Comparison of ENCODE assay signal across 15 cellular contexts in the genomic region with DNA sequence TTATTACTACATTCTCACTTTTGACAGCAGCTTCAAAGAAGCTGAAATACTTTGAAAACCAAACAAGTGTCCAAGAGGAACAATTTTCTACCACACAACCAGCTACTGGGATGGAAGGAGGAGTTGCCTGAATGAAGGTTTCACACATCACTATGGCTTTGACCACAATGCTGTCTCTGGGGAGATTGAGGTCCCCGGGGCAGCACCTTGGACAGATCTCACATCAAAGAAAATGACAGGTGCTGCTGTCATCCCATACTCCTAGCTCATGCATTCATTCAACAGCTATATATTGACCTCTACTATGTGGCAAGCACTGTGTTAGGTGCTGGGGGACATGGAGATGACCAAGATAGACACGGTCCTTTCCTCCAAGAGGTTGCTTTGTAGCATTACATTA.
DNase-seq lines count a peak whose midpoint lies in the region; ATAC-seq and TF ChIP-seq lines count a peak whose summit lies in the region.
"Had no signal": no experiment of that assay in that cellular context is flagged by ENCODE, and none has a peak within 500 bp of the region (broad histone marks: within the 10 kb centered on the region; RNA-seq: fewer than 3 reads in every experiment).

No MANE protein-coding gene starts in this region.

- WGBS in heart right ventricle, 2 donors, result 61 to 94% methylated on average over 2 of the region's 2 CpGs

- H3K79me2 ChIP-seq in DND-41 (ENCODE audit: insufficient read depth, low read length), result no peaks in the 10 kb centered on the region

- H3K4me2 ChIP-seq in DND-41 (ENCODE audit: insufficient read depth, low read length), result no peak overlapping the region

- H3K27me3 ChIP-seq in DND-41 (ENCODE audit: insufficient read depth, low read length, poor library complexity), result no peaks in the 10 kb centered on the region
- no peaks in the 10 kb centered on the region for H3K27me3 ChIP-seq in heart right ventricle
- H3K27me3 ChIP-seq: esophagus muscularis mucosa had no signal

- H3K36me3 ChIP-seq in DND-41 (ENCODE audit: insufficient read depth, low read length) (no peaks in the 10 kb centered on the region), heart right ventricle (peaks cover 0 to 26% (median 0%) of the 10 kb centered on the region in 9 donors)

- no peaks in the 10 kb centered on the region for H4K20me1 ChIP-seq in DND-41 (ENCODE audit: insufficient read depth, low read length)

- no peak for TF ChIP-seq POLR2A in NB4 (IDR thresholded peaks at IDR 0.05; ENCODE audit: extremely low read depth, insufficient read length)

- no peaks in the 10 kb centered on the region for H3K9me3 ChIP-seq in DND-41 (ENCODE audit: insufficient read depth, low read length, severe bottlenecking)
- no peaks in the 10 kb centered on the region for H3K9me3 ChIP-seq in heart right ventricle
- H3K9me3 ChIP-seq: esophagus muscularis mucosa had no signal

- DNase-seq in DND-41 (peak; percentile 67), NB4 (ENCODE audit: low read depth) (peak; percentile 36), NCI-H2081 treated with DMSO at 0.1 percent for 48 hours (lab: John Stamatoyannopoulos, UW) (no peak), heart right ventricle (no peak), germinal center (ENCODE audit: low spot score) (no peak)
- DNase-seq: activated CD4-positive, alpha-beta T cell treated with anti-CD3 and anti-CD28 coated beads, Interleukin-2, amount 50 U/mL, for 1 hour; DMS153; NCI-H1694; stimulated activated CD4-positive, alpha-beta T cell treated with anti-CD3 and anti-CD28 coated beads, Interleukin-1b, Interleukin-23, amount 100 ng/mL, for 48 hours; SW 1271 had no signal

- intact Hi-C loops in heart right ventricle (cut with DNase I), result no loop called here

- H2AFZ ChIP-seq in DND-41 (ENCODE audit: low read depth, low read length), result no peak overlapping the region

- no peak overlapping the region for H3K9ac ChIP-seq in DND-41 (ENCODE audit: low read depth, low read length)

- TF ChIP-seq CTCF in DND-41 (IDR thresholded peaks at IDR 0.05; ENCODE audit: borderline replicate concordance, extremely low read depth, low read length, poor library complexity, severe bottlenecking) (no peak), NB4 (IDR thresholded peaks at IDR 0.05; ENCODE audit: low read depth, low read length) (no peak), heart right ventricle (IDR thresholded peaks at IDR 0.05) (no peak)

- H3K4me3 ChIP-seq in DND-41 (ENCODE audit: low read depth in 1 of 2, low read length in 2 of 2) (no peak overlapping the region), NB4 (ENCODE audit: low read depth, low read length) (no peak overlapping the region), heart right ventricle (no peak overlapping the region)
- H3K4me3 ChIP-seq: esophagus muscularis mucosa had no signal

- H3K27ac ChIP-seq in DND-41 (ENCODE audit: low read length) (no peak overlapping the region), heart right ventricle (no peak overlapping the region)
- H3K27ac ChIP-seq: esophagus muscularis mucosa had no signal

- no peaks in the 10 kb centered on the region for H3K4me1 ChIP-seq in DND-41 (ENCODE audit: insufficient read depth, low read length)
- H3K4me1 ChIP-seq in heart right ventricle, result peaks cover 0 to 6% (median 0%) of the 10 kb centered on the region in 9 donors
- H3K4me1 ChIP-seq: esophagus muscularis mucosa had no signal

- ATAC-seq in DND-41 (ENCODE audit: insufficient read depth, low read depth) (peak; percentile 95), GM19035 (IDR thresholded peaks at IDR 0.05; ENCODE audit: unreplicated experiment) (peak; percentile 59), HG02798 (IDR thresholded peaks at IDR 0.05; ENCODE audit: poor library complexity, unreplicated experiment) (peak; percentile 55), heart right ventricle (no peak), HG03280 (IDR thresholded peaks at IDR 0.05; ENCODE audit: unreplicated experiment) (no peak)
- ATAC-seq: stimulated activated effector memory CD8-positive, alpha-beta T cell treated with anti-CD3 and anti-CD28 coated beads, Interleukin-12 subunit alpha, Interleukin-12 subunit beta, amount 100 ng/mL, for 72 hours had no signal

Comparison
In these comparisons a context has a peak if more than half of its experiments do, and no peak if none do; other contexts are left out.
1. ATAC-seq: peak in DND-41 (single experiment), GM19035 (single experiment) and HG02798 (single experiment); none in heart right ventricle (0 of 8) and HG03280 (single experiment).
2. DNase-seq: peak in DND-41 (single experiment) and NB4 (single experiment); none in NCI-H2081 treated with DMSO at 0.1 percent for 48 hours (single experiment), heart right ventricle (0 of 2) and germinal center (single experiment).